22 cellular contexts compared by ENCODE assay signal in genomic region chr12:66118240-66118891, GRCh38. TPM values are rescaled to one million over a fixed set of nuclear protein-coding genes. Genes with fewer than 3 reads are reported as not detected.
DNase-seq lines count a peak whose midpoint lies in the region; ATAC-seq, FAIRE-seq and TF ChIP-seq lines count a peak whose summit lies in the region.
"Had no signal": no experiment of that assay in that cellular context is flagged by ENCODE, and none has a peak within 500 bp of the region (broad histone marks: within the 10 kb centered on the region; RNA-seq: fewer than 3 reads in every experiment).

No MANE protein-coding gene starts in this region.

- ATAC-seq in GM19452 (IDR thresholded peaks at IDR 0.05; ENCODE audit: unreplicated experiment), result peak; percentile 55
- ATAC-seq in GM21576 (IDR thresholded peaks at IDR 0.05; ENCODE audit: unreplicated experiment), result no peak
- ATAC-seq in GM21381 (IDR thresholded peaks at IDR 0.05; ENCODE audit: unreplicated experiment), result no peak
- ATAC-seq: gastroesophageal sphincter, left cardiac atrium, natural killer cell had no signal

- no peak for FAIRE-seq in bronchial epithelial cell (lab: Jason Lieb, UNC)
- no peak for FAIRE-seq in urothelium cell line (lab: Jason Lieb, UNC)

- no peaks in the 10 kb centered on the region for H3K9me3 ChIP-seq in A673 (ENCODE audit: low read depth, low read length, poor library complexity, severe bottlenecking)
- H3K9me3 ChIP-seq: gastroesophageal sphincter, transverse colon had no signal

- CTCF ChIA-PET in A673 (lab: Charles Lee), result no interaction called here

- H3K4me3 ChIP-seq in bronchial epithelial cell (ENCODE audit: low read depth, low read length) (no peak overlapping the region), A673 (ENCODE audit: low read depth, low read length, poor library complexity, severe bottlenecking) (no peak overlapping the region)
- H3K4me3 ChIP-seq: cardiac muscle cell, dorsolateral prefrontal cortex, gastroesophageal sphincter, PC-9, transverse colon had no signal

- intact Hi-C loops in A673 (cut with micrococcal nuclease; ENCODE audit: unreplicated experiment), result no loop called here

- DNase-seq in ELR (ENCODE audit: low read depth) (peak; percentile 77), HPDE6-E6E7 (ENCODE audit: extremely low spot score) (peak; percentile 33), bronchial epithelial cell (ENCODE audit: low read depth) (peak; percentile 72), urothelium cell line (ENCODE audit: low spot score) (no peak), A673 (ENCODE audit: low spot score) (no peak)
- DNase-seq: activated B cell treated with CpG ODN at 0.5 μM for 24 hours; DND-41; dorsolateral prefrontal cortex; erythroblast; left cardiac atrium; natural killer cell; NCI-H1417 treated with DMSO at 0.1 percent for 48 hours; NCI-H774; PC-9; posterior cingulate gyrus; stimulated activated CD4-positive, alpha-beta T cell treated with anti-CD3 and anti-CD28 coated beads, Interleukin-2, amount 100 ng/mL, for 24 hours; transverse colon had no signal

- H3K36me3 ChIP-seq in bronchial epithelial cell (ENCODE audit: control insufficient read depth, insufficient read depth, low read length) (no peaks in the 10 kb centered on the region), A673 (ENCODE audit: insufficient read depth, low read length, poor library complexity, severe bottlenecking) (peaks cover 17% of the 10 kb centered on the region)

- no peak overlapping the region for H3K27ac ChIP-seq in A673 (ENCODE audit: low read depth, low read length, poor library complexity, severe bottlenecking)
- H3K27ac ChIP-seq: cardiac muscle cell, dorsolateral prefrontal cortex, gastroesophageal sphincter, PC-9, transverse colon had no signal

- TF ChIP-seq CTCF in bronchial epithelial cell (IDR thresholded peaks at IDR 0.05; ENCODE audit: insufficient read depth, low read length, severe bottlenecking) (no peak), A673 (conservative IDR thresholded peaks at IDR 0.05; ENCODE audit: low read depth, low read length) (no peak)

- POLR2A ChIA-PET in A673 (lab: Charles Lee; ENCODE audit: low non-redundant PET), result no interaction called here

- H3K27me3 ChIP-seq in bronchial epithelial cell (ENCODE audit: control insufficient read depth, insufficient read depth, low read length), result no peaks in the 10 kb centered on the region
- no peaks in the 10 kb centered on the region for H3K27me3 ChIP-seq in A673 (replicated peaks; ENCODE audit: insufficient read depth, low read depth, low read length, poor library complexity)
- H3K27me3 ChIP-seq: cardiac muscle cell, dorsolateral prefrontal cortex, gastroesophageal sphincter, transverse colon had no signal

- no TSS peak for BruUV-seq in A673 (replicated peaks; lab: Mats Ljungman, UMichigan)

- H3K4me1 ChIP-seq in A673 (ENCODE audit: insufficient read depth, low read length, poor library complexity, severe bottlenecking), result peaks cover 40% of the 10 kb centered on the region
- H3K4me1 ChIP-seq: transverse colon had no signal

RNA-seq across cellular contexts. Expression of gene LLPH, which starts 12.2 kb away (rescaled TPM):
- 6.1 and 6.5 TPM in 2 replicates for total RNA-seq in bronchial epithelial cell
- 49.5 and 51.3 TPM in 2 replicates for total RNA-seq in A673 (2021)

RNA-seq across cellular contexts. Expression of gene TMBIM4, which starts 51.4 kb away (rescaled TPM):
- total RNA-seq in bronchial epithelial cell (29.4 and 29.5 TPM in 2 replicates), A673 (2021) (61.8 and 62.1 TPM in 2 replicates)

Comparison
In these comparisons a context has a peak if more than half of its experiments do, and no peak if none do; other contexts are left out.
1. DNase-seq: peak in ELR (single experiment), HPDE6-E6E7 (single experiment) and bronchial epithelial cell (single experiment); none in urothelium cell line (single experiment) and A673 (single experiment).